8 cellular contexts compared by ENCODE assay signal in the genomic region with DNA sequence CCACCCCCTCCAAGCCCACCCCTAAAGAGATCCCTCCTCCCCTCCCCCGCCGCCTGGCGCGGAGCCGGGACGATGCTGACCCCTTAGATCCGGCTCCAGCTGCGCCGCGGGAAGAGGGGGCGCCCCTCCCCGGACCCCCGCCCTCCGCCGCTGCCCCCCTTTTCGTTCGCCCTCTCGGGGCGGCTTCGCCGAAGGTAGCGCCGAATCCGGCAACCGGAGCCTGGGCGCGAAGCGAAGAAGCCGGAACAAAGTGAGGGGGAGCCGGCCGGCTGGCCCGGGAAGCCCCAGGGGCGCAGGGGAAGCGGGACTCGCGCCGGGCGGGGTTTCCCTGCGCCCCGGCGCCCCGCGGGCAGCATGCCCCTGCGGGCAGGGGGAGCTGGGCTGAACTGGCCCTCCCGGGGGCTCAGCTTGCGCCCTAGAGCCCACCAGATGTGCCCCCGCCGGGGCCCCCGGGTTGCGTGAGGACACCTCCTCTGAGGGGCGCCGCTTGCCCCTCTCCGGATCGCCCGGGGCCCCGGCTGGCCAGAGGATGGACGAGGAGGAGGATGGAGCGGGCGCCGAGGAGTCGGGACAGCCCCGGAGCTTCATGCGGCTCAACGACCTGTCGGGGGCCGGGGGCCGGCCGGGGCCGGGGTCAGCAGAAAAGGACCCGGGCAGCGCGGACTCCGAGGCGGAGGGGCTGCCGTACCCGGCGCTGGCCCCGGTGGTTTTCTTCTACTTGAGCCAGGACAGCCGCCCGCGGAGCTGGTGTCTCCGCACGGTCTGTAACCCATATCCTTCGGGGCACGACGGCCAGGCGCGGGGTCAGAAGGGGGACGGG. TPM values are rescaled to one million over a fixed set of nuclear protein-coding genes. Genes with fewer than 3 reads are reported as not detected.
A peak's percentile ranks its signal among the peaks of the same experiment; 100 is the strongest.
DNase-seq lines count a peak whose midpoint lies in the region; ATAC-seq and TF ChIP-seq lines count a peak whose summit lies in the region.

No MANE protein-coding gene starts in this region.

- DNase-seq in BE2C (no peak), mesothelial cell of epicardium (ENCODE audit: low spot score in 2 of 2, unreplicated experiment in 2 of 2) (no peak), iPS-NIHi11 (ENCODE audit: low spot score) (no peak), DMS153 (lab: John Stamatoyannopoulos, UW) (no peak)
- DNase-seq in activated naive CD8-positive, alpha-beta T cell treated with anti-CD3 and anti-CD28 coated beads, Interleukin-2, amount 50 U/mL, for 24 hours, result peak; percentile 33
- no peak for DNase-seq in activated T-helper 1 cell treated with anti-CD3 and anti-CD28 coated beads, Interleukin-12 subunit alpha, Interleukin-12 subunit beta, Interleukin-2, Interleukin-4 antibody, amounts not matched to agents 30 ng/mL and 10 ng/mL and 1 ng/mL, durations not matched to agents 14 hours and 24 hours and 36 hours (ENCODE audit: low spot score)

- TF ChIP-seq CTCF in BE2C (IDR thresholded peaks at IDR 0.05; ENCODE audit: low read depth, low read length) (no peak), mesothelial cell of epicardium (IDR thresholded peaks at IDR 0.05; ENCODE audit: unreplicated experiment) (no peak)

- ATAC-seq in GM21528 (IDR thresholded peaks at IDR 0.05; ENCODE audit: low FRiP score, unreplicated experiment), result peak; percentile 7
- no peak for ATAC-seq in activated naive CD8-positive, alpha-beta T cell treated with anti-CD3 and anti-CD28 coated beads, Interleukin-2, amount 50 U/mL, for 24 hours
- ATAC-seq in GM21360 (IDR thresholded peaks at IDR 0.05; ENCODE audit: unreplicated experiment), result no peak

- H3K9me3 ChIP-seq in BE2C, result no peaks in the 10 kb centered on the region; the same call in 1 of the 2 replicates

- H3K4me1 ChIP-seq in BE2C, result peaks cover 21% of the 10 kb centered on the region

- H3K4me3 Mint-ChIP-seq in activated naive CD8-positive, alpha-beta T cell treated with anti-CD3 and anti-CD28 coated beads, Interleukin-2, amount 50 U/mL, for 24 hours, result no peak overlapping the region
- H3K4me3 Mint-ChIP-seq in mesothelial cell of epicardium, result peak overlapping the region; percentile 71
- no peak overlapping the region for H3K4me3 Mint-ChIP-seq in activated T-helper 1 cell treated with anti-CD3 and anti-CD28 coated beads, Interleukin-12 subunit alpha, Interleukin-12 subunit beta, Interleukin-2, Interleukin-4 antibody, amounts not matched to agents 30 ng/mL and 10 ng/mL and 1 ng/mL, durations not matched to agents 14 hours and 24 hours and 36 hours

- peaks cover 39% of the 10 kb centered on the region for H3K27me3 ChIP-seq in BE2C

- intact Hi-C loops in activated T-helper 1 cell treated with anti-CD3 and anti-CD28 coated beads, Interleukin-12 subunit alpha, Interleukin-12 subunit beta, Interleukin-2, Interleukin-4 antibody, amounts not matched to agents 30 ng/mL and 10 ng/mL and 1 ng/mL, durations not matched to agents 14 hours and 24 hours and 36 hours (cut with micrococcal nuclease), result loop anchor here (1.0 to 5.0 kb wide), 4 partner anchors 14 to 79 kb away; a partner anchor contains a TSS

- no peaks in the 10 kb centered on the region for H3K36me3 Mint-ChIP-seq in activated naive CD8-positive, alpha-beta T cell treated with anti-CD3 and anti-CD28 coated beads, Interleukin-2, amount 50 U/mL, for 24 hours (ENCODE audit: low read depth)
- H3K36me3 Mint-ChIP-seq in mesothelial cell of epicardium, result no peaks in the 10 kb centered on the region
- H3K36me3 Mint-ChIP-seq in activated T-helper 1 cell treated with anti-CD3 and anti-CD28 coated beads, Interleukin-12 subunit alpha, Interleukin-12 subunit beta, Interleukin-2, Interleukin-4 antibody, amounts not matched to agents 30 ng/mL and 10 ng/mL and 1 ng/mL, durations not matched to agents 14 hours and 24 hours and 36 hours (ENCODE audit: low read depth), result no peaks in the 10 kb centered on the region

- H3K4me3 ChIP-seq in BE2C (ENCODE audit: low read depth, low read length), result peak overlapping the region; percentile 19

- peaks cover 29% of the 10 kb centered on the region for H3K4me1 Mint-ChIP-seq in activated naive CD8-positive, alpha-beta T cell treated with anti-CD3 and anti-CD28 coated beads, Interleukin-2, amount 50 U/mL, for 24 hours
- H3K4me1 Mint-ChIP-seq in mesothelial cell of epicardium, result peaks cover 40% of the 10 kb centered on the region
- peaks cover 11% of the 10 kb centered on the region for H3K4me1 Mint-ChIP-seq in activated T-helper 1 cell treated with anti-CD3 and anti-CD28 coated beads, Interleukin-12 subunit alpha, Interleukin-12 subunit beta, Interleukin-2, Interleukin-4 antibody, amounts not matched to agents 30 ng/mL and 10 ng/mL and 1 ng/mL, durations not matched to agents 14 hours and 24 hours and 36 hours (ENCODE audit: low read depth)

- no peaks in the 10 kb centered on the region for H3K9me3 Mint-ChIP-seq in activated naive CD8-positive, alpha-beta T cell treated with anti-CD3 and anti-CD28 coated beads, Interleukin-2, amount 50 U/mL, for 24 hours
- H3K9me3 Mint-ChIP-seq in mesothelial cell of epicardium, result no peaks in the 10 kb centered on the region
- no peaks in the 10 kb centered on the region for H3K9me3 Mint-ChIP-seq in activated T-helper 1 cell treated with anti-CD3 and anti-CD28 coated beads, Interleukin-12 subunit alpha, Interleukin-12 subunit beta, Interleukin-2, Interleukin-4 antibody, amounts not matched to agents 30 ng/mL and 10 ng/mL and 1 ng/mL, durations not matched to agents 14 hours and 24 hours and 36 hours

- H3K36me3 ChIP-seq in BE2C, result no peaks in the 10 kb centered on the region

- H3K27ac Mint-ChIP-seq in activated naive CD8-positive, alpha-beta T cell treated with anti-CD3 and anti-CD28 coated beads, Interleukin-2, amount 50 U/mL, for 24 hours, result no peak overlapping the region
- H3K27ac Mint-ChIP-seq in mesothelial cell of epicardium, result no peak overlapping the region
- H3K27ac Mint-ChIP-seq in activated T-helper 1 cell treated with anti-CD3 and anti-CD28 coated beads, Interleukin-12 subunit alpha, Interleukin-12 subunit beta, Interleukin-2, Interleukin-4 antibody, amounts not matched to agents 30 ng/mL and 10 ng/mL and 1 ng/mL, durations not matched to agents 14 hours and 24 hours and 36 hours, result no peak overlapping the region

- peaks cover 65% of the 10 kb centered on the region for H3K27me3 Mint-ChIP-seq in activated naive CD8-positive, alpha-beta T cell treated with anti-CD3 and anti-CD28 coated beads, Interleukin-2, amount 50 U/mL, for 24 hours
- peaks cover 79% of the 10 kb centered on the region for H3K27me3 Mint-ChIP-seq in mesothelial cell of epicardium (ENCODE audit: low read depth)
- peaks cover 63% of the 10 kb centered on the region for H3K27me3 Mint-ChIP-seq in activated T-helper 1 cell treated with anti-CD3 and anti-CD28 coated beads, Interleukin-12 subunit alpha, Interleukin-12 subunit beta, Interleukin-2, Interleukin-4 antibody, amounts not matched to agents 30 ng/mL and 10 ng/mL and 1 ng/mL, durations not matched to agents 14 hours and 24 hours and 36 hours (ENCODE audit: insufficient read depth)

RNA-seq across cellular contexts. Expression of a gene that starts 0.6 kb away (rescaled TPM):
- 0.14 TPM for polyA plus RNA-seq in BE2C (2012; ENCODE audit: insufficient read depth, insufficient read length, low read depth)
- total RNA-seq in mesothelial cell of epicardium, result 26.1 to 29.0 TPM (median 26.9 TPM) in 3 replicates
- 0.05 and 0.07 TPM in 2 replicates for total RNA-seq in activated T-helper 1 cell treated with anti-CD3 and anti-CD28 coated beads, Interleukin-12 subunit alpha, Interleukin-12 subunit beta, Interleukin-2, Interleukin-4 antibody, amounts not matched to agents 30 ng/mL and 10 ng/mL and 1 ng/mL, durations not matched to agents 14 hours and 24 hours and 36 hours

RNA-seq across cellular contexts. Expression of a gene that starts 14.2 kb away (rescaled TPM):
- polyA plus RNA-seq in BE2C (2012; ENCODE audit: insufficient read depth, insufficient read length, low read depth), result 107 TPM
- total RNA-seq in mesothelial cell of epicardium, result 71.3 to 71.7 TPM (median 71.4 TPM) in 3 replicates
- 20.5 and 22.5 TPM in 2 replicates for total RNA-seq in activated T-helper 1 cell treated with anti-CD3 and anti-CD28 coated beads, Interleukin-12 subunit alpha, Interleukin-12 subunit beta, Interleukin-2, Interleukin-4 antibody, amounts not matched to agents 30 ng/mL and 10 ng/mL and 1 ng/mL, durations not matched to agents 14 hours and 24 hours and 36 hours

RNA-seq across cellular contexts. Expression of a gene that starts 28.6 kb away (rescaled TPM):
- 0.52 TPM for polyA plus RNA-seq in BE2C (2012; ENCODE audit: insufficient read depth, insufficient read length, low read depth)
- 14.2 to 15.1 TPM (median 14.7 TPM) in 3 replicates for total RNA-seq in mesothelial cell of epicardium
- total RNA-seq in activated T-helper 1 cell treated with anti-CD3 and anti-CD28 coated beads, Interleukin-12 subunit alpha, Interleukin-12 subunit beta, Interleukin-2, Interleukin-4 antibody, amounts not matched to agents 30 ng/mL and 10 ng/mL and 1 ng/mL, durations not matched to agents 14 hours and 24 hours and 36 hours, result not detected in 2 replicates

RNA-seq across cellular contexts. Expression of a gene that starts 52.9 kb away (rescaled TPM):
- not detected for polyA plus RNA-seq in BE2C (2012; ENCODE audit: insufficient read depth, insufficient read length, low read depth)
- 5.1 to 6.5 TPM (median 6.1 TPM) in 3 replicates for total RNA-seq in mesothelial cell of epicardium
- 2.6 and 3.8 TPM in 2 replicates for total RNA-seq in activated T-helper 1 cell treated with anti-CD3 and anti-CD28 coated beads, Interleukin-12 subunit alpha, Interleukin-12 subunit beta, Interleukin-2, Interleukin-4 antibody, amounts not matched to agents 30 ng/mL and 10 ng/mL and 1 ng/mL, durations not matched to agents 14 hours and 24 hours and 36 hours

Comparison
In these comparisons a context has a peak if more than half of its experiments do, and no peak if none do; other contexts are left out.
1. RNA of a gene that starts 0.6 kb away (total RNA-seq): 26.1 to 29.0 TPM in mesothelial cell of epicardium; 0.05 to 0.07 TPM in activated T-helper 1 cell treated with anti-CD3 and anti-CD28 coated beads, Interleukin-12 subunit alpha, Interleukin-12 subunit beta, Interleukin-2, Interleukin-4 antibody, amounts not matched to agents 30 ng/mL and 10 ng/mL and 1 ng/mL, durations not matched to agents 14 hours and 24 hours and 36 hours; every median in the first group is over 10 times any median in the second.
2. RNA of a gene that starts 28.6 kb away (total RNA-seq): 14.2 to 15.1 TPM in mesothelial cell of epicardium; not detected in activated T-helper 1 cell treated with anti-CD3 and anti-CD28 coated beads, Interleukin-12 subunit alpha, Interleukin-12 subunit beta, Interleukin-2, Interleukin-4 antibody, amounts not matched to agents 30 ng/mL and 10 ng/mL and 1 ng/mL, durations not matched to agents 14 hours and 24 hours and 36 hours; every median in the first group is over 10 times any median in the second.